8 cellular contexts compared by ENCODE assay signal in the genomic region with DNA sequence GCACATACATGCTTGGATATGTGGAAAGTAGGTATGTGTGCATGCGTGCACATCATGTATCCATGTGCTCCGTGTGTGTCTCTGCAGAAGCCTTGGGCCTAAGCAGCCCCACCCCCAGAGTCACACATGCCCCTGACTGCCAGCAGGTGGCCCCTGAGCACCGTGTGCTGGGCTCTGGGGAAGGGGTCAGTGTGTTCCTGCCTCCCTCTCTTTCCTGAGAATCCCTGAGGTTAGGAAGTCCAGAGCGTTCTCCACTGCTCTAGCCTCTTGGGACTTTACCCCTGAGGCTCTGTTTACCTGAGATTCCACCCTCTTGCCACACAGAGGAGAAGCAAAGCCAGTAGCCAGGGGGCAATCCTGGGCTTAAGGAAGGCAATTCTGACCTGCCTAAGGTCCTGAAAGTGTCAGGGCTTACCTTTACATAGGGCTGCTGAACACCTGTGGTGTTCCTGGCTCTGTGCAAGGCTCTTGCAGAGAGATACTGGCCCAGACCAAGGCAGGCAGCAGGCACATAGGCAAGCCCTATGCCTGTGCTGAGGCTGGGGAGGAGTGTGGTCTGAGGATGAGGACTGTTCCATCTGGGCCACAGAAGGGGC.
A peak's percentile ranks its signal among the peaks of the same experiment; 100 is the strongest.
DNase-seq lines count a peak whose midpoint lies in the region; ATAC-seq and TF ChIP-seq lines count a peak whose summit lies in the region.

No MANE protein-coding gene starts in this region.

- no peaks in the 10 kb centered on the region for H3K9me3 Mint-ChIP-seq in glutamatergic neuron (ENCODE audit: unreplicated experiment)
- no peaks in the 10 kb centered on the region for H3K9me3 Mint-ChIP-seq in CD4-positive, alpha-beta T cell

- intact Hi-C loops in CD4-positive, alpha-beta T cell (cut with DNase I, micrococcal nuclease), result no loop called here

- peak; percentile 73 for ATAC-seq in GM19035 (IDR thresholded peaks at IDR 0.05; ENCODE audit: unreplicated experiment)
- no peak for ATAC-seq in CD4-positive, alpha-beta T cell (ENCODE audit: poor library complexity)

- H3K4me1 Mint-ChIP-seq in glutamatergic neuron (ENCODE audit: low read depth, unreplicated experiment), result peaks cover 7% of the 10 kb centered on the region
- no peaks in the 10 kb centered on the region for H3K4me1 Mint-ChIP-seq in CD4-positive, alpha-beta T cell (ENCODE audit: low read depth)

- H3K27ac ChIP-seq in CD4-positive, alpha-beta T cell (ENCODE audit: low read depth, low read length), result no peak overlapping the region

- peak; percentile 69 for TF ChIP-seq CTCF in glutamatergic neuron (IDR thresholded peaks at IDR 0.05; ENCODE audit: partially characterized antibody, unreplicated experiment)
- no peak for TF ChIP-seq CTCF in CD4-positive, alpha-beta T cell (IDR thresholded peaks at IDR 0.05)

- CTCF ChIA-PET in CD4-positive, alpha-beta T cell (lab: Charles Lee), result no interaction called here

- DNase-seq in COR-L47 (lab: John Stamatoyannopoulos, UW) (peak; percentile 20), HK-2 (ENCODE audit: unreplicated experiment) (peak; percentile 40), SK-MEL-5 (ENCODE audit: low read depth, low spot score) (peak; percentile 78), glutamatergic neuron (peak; percentile 70), retina (peak; percentile 76), NCI-H2227 treated with DMSO at 0.1 percent for 48 hours (lab: John Stamatoyannopoulos, UW) (no peak)
- DNase-seq in CD4-positive, alpha-beta T cell, result no peak

- in situ Hi-C loops in SK-MEL-5 (cut with HindIII; ENCODE audit: low pct_unique_long_range_greater_than_20kb, low sequenced_read_pairs), result no loop called here

- no peaks in the 10 kb centered on the region for H3K27me3 Mint-ChIP-seq in glutamatergic neuron (ENCODE audit: unreplicated experiment)
- H3K27me3 Mint-ChIP-seq in CD4-positive, alpha-beta T cell, result peaks cover 5% of the 10 kb centered on the region

- POLR2A ChIA-PET in CD4-positive, alpha-beta T cell (lab: Charles Lee), result no interaction called here

- no peaks in the 10 kb centered on the region for H3K27me3 ChIP-seq in CD4-positive, alpha-beta T cell (ENCODE audit: control insufficient read depth, insufficient read depth, low read length)

- H3K27ac Mint-ChIP-seq in glutamatergic neuron (ENCODE audit: unreplicated experiment), result no peak overlapping the region
- no peak overlapping the region for H3K27ac Mint-ChIP-seq in CD4-positive, alpha-beta T cell

- H3K4me3 Mint-ChIP-seq in glutamatergic neuron (ENCODE audit: unreplicated experiment), result no peak overlapping the region
- H3K4me3 Mint-ChIP-seq in CD4-positive, alpha-beta T cell, result no peak overlapping the region

- H3K36me3 Mint-ChIP-seq in glutamatergic neuron (ENCODE audit: unreplicated experiment), result peaks cover 7% of the 10 kb centered on the region
- H3K36me3 Mint-ChIP-seq in CD4-positive, alpha-beta T cell (ENCODE audit: low read depth), result no peaks in the 10 kb centered on the region

- H3K9me3 ChIP-seq in CD4-positive, alpha-beta T cell (ENCODE audit: control insufficient read depth, low read length), result no peaks in the 10 kb centered on the region

Comparison
In these comparisons a context has a peak if more than half of its experiments do, and no peak if none do; other contexts are left out.
1. DNase-seq: peak in COR-L47 (single experiment), HK-2 (single experiment), SK-MEL-5 (single experiment), glutamatergic neuron (single experiment) and retina (single experiment); none in CD4-positive, alpha-beta T cell (0 of 10) and NCI-H2227 treated with DMSO at 0.1 percent for 48 hours (single experiment).